ENCODE assay signal across 8 cellular contexts in genomic region chr12:110688446-110689001, GRCh38. TPM values are rescaled to one million over a fixed set of nuclear protein-coding genes. Genes with fewer than 3 reads are reported as not detected.
DNase-seq lines count a peak whose midpoint lies in the region; ATAC-seq and TF ChIP-seq lines count a peak whose summit lies in the region.

No MANE protein-coding gene starts in this region.

- peak; percentile 9 for ATAC-seq in HG03025 (IDR thresholded peaks at IDR 0.05; ENCODE audit: low FRiP score, unreplicated experiment)
- ATAC-seq in mucosa of descending colon: peak; percentile 16

- no peaks in the 10 kb centered on the region for H3K36me3 ChIP-seq in mucosa of descending colon (ENCODE audit: low read depth)

- peaks cover 34 to 41% of the 10 kb centered on the region in 2 donors for H3K36me3 Mint-ChIP-seq in CD14-positive monocyte

- intact Hi-C loops in CD14-positive monocyte (cut with micrococcal nuclease) (loop anchor here (5.0 to 10.0 kb wide), 2 partner anchors 41 to 64 kb away; no protein-coding TSS in a partner anchor), mucosa of descending colon (cut with DNase I, micrococcal nuclease) (no loop called here)

- no peaks in the 10 kb centered on the region for H3K9me3 Mint-ChIP-seq in CD14-positive monocyte

- H3K27me3 Mint-ChIP-seq in CD14-positive monocyte (ENCODE audit: low read depth in 3 of 3): no peaks in the 10 kb centered on the region

- DNase-seq in CD14-positive monocyte (ENCODE audit: low spot score) (no peak), mucosa of descending colon (no peak), nucleus accumbens (lab: John Stamatoyannopoulos, UW) (no peak), A172 (ENCODE audit: low spot score) (no peak), COLO668 (lab: John Stamatoyannopoulos, UW; ENCODE audit: unreplicated experiment) (no peak), NCI-H187 (lab: John Stamatoyannopoulos, UW) (no peak)

- H3K4me1 ChIP-seq in mucosa of descending colon (ENCODE audit: low read depth): peaks cover 13% of the 10 kb centered on the region

- TF ChIP-seq CTCF in CD14-positive monocyte (IDR thresholded peaks at IDR 0.05) (no peak), mucosa of descending colon (IDR thresholded peaks at IDR 0.05) (no peak)

- H3K27ac Mint-ChIP-seq in CD14-positive monocyte: peak overlapping the region; percentile 71 to 92 (median 88)

- peak overlapping the region; percentile 94 to 96 for H3K4me3 Mint-ChIP-seq in CD14-positive monocyte

- H3K4me1 Mint-ChIP-seq in CD14-positive monocyte: peaks cover 82% of the 10 kb centered on the region

- no peaks in the 10 kb centered on the region for H3K9me3 ChIP-seq in mucosa of descending colon

- H3K27ac ChIP-seq in cingulate gyrus (ENCODE audit: low read depth, low read length): peak overlapping the region; percentile 29

- H3K4me3 ChIP-seq in mucosa of descending colon: peak overlapping the region; percentile 14

RNA-seq across cellular contexts. Expression of gene HVCN1, which starts 0.4 kb away (rescaled TPM):
- polyA plus RNA-seq in CD14-positive monocyte: 100 to 1,000 TPM; 121 to 167 TPM
- 1 to 10 TPM; 1.6 to 5.6 (median 3.5) TPM for total RNA-seq in mucosa of descending colon
- total RNA-seq in A172 (2014; rRNA removed; shearing (Covaris generic)): 0.14 and 0.95 TPM in 2 replicates

RNA-seq across cellular contexts. Expression of gene PPP1CC, which starts 54.2 kb away (rescaled TPM):
- 100 to 1,000 TPM; 128 to 139 TPM for polyA plus RNA-seq in CD14-positive monocyte
- total RNA-seq in mucosa of descending colon: 100 to 1,000 TPM; 145 to 171 (median 161) TPM
- 195 and 212 TPM in 2 replicates for total RNA-seq in A172 (2014; rRNA removed; shearing (Covaris generic))

Comparison
In these comparisons a context has a peak if more than half of its experiments do, and no peak if none do; other contexts are left out.
1. intact Hi-C loops: an anchor here in CD14-positive monocyte (5.0 to 10.0 kb wide); none called in mucosa of descending colon.